ENCODE assay signal across 27 cellular contexts in genomic region chr5:166436857-166437256, GRCh38.
DNase-seq lines count a peak whose midpoint lies in the region; ATAC-seq and TF ChIP-seq lines count a peak whose summit lies in the region.
"Had no signal": no experiment of that assay in that cellular context is flagged by ENCODE, and none has a peak within 500 bp of the region (broad histone marks: within the 10 kb centered on the region; RNA-seq: fewer than 3 reads in every experiment).

No MANE protein-coding gene starts in this region.

- no TSS peak for BruUV-seq in MCF 10A (replicated peaks; lab: Mats Ljungman, UMichigan)
- BruUV-seq in mammary epithelial cell (replicated peaks; lab: Mats Ljungman, UMichigan): no TSS peak

- H3K4me1 ChIP-seq in mammary epithelial cell (ENCODE audit: insufficient read depth, low read length): no peaks in the 10 kb centered on the region
- H3K4me1 ChIP-seq: colonic mucosa, SJSA1, spleen had no signal

- H3K27ac Mint-ChIP-seq in MCF 10A (ENCODE audit: low read depth, unreplicated experiment): no peak overlapping the region
- no peak overlapping the region for H3K27ac Mint-ChIP-seq in activated naive CD4-positive, alpha-beta T cell treated with anti-CD3 and anti-CD28 coated beads, Interleukin-2, amount 50 U/mL, for 72 hours
- H3K27ac Mint-ChIP-seq: activated naive CD8-positive, alpha-beta T cell treated with anti-CD3 and anti-CD28 coated beads, Interleukin-2, amount 10 ng/mL, durations not matched to agents 7 days and 5 days; B cell; endodermal cell; HFFc6 had no signal

- intact Hi-C loops in MCF 10A (cut with micrococcal nuclease) (no loop called here), mammary epithelial cell (cut with micrococcal nuclease) (no loop called here)

- CTCF ChIA-PET in MCF 10A (lab: Yijun Ruan, JAX): no interaction called here
- CTCF ChIA-PET in mammary epithelial cell (lab: Charles Lee; ENCODE audit: low non-redundant PET): no interaction called here

- WGBS in mammary epithelial cell (ENCODE audit: low coverage, missing lambda C conversion rate): 54% methylated on average over 3 of the region's 3 CpGs

- in situ Hi-C loops in mammary epithelial cell (cut with MboI; ENCODE audit: low sequenced_read_pairs in 2 of 2): no loop called here

- POLR2A ChIA-PET in MCF 10A (lab: Yijun Ruan, JAX): interaction anchor here (0.7 kb wide), 1 partner anchor 171 kb away, joined by 3 read pairs; no protein-coding TSS in a partner anchor

- H3K4me1 Mint-ChIP-seq in MCF 10A (ENCODE audit: insufficient read depth, unreplicated experiment): peaks cover 7% of the 10 kb centered on the region
- H3K4me1 Mint-ChIP-seq: activated naive CD8-positive, alpha-beta T cell treated with anti-CD3 and anti-CD28 coated beads, Interleukin-2, amount 10 ng/mL, durations not matched to agents 7 days and 5 days; B cell had no signal

- no peaks in the 10 kb centered on the region for H3K27me3 ChIP-seq in mammary epithelial cell (ENCODE audit: insufficient read depth, low read length)
- H3K27me3 ChIP-seq: colonic mucosa, SJSA1, spleen had no signal

- H3K79me2 ChIP-seq in mammary epithelial cell (ENCODE audit: insufficient read depth, low read length): no peaks in the 10 kb centered on the region

- H3K36me3 ChIP-seq in mammary epithelial cell (ENCODE audit: insufficient read depth, low read length): no peaks in the 10 kb centered on the region
- H3K36me3 ChIP-seq: colonic mucosa, SJSA1, spleen had no signal

- H3K27me3 Mint-ChIP-seq in MCF 10A (ENCODE audit: insufficient read depth, unreplicated experiment): no peaks in the 10 kb centered on the region
- H3K27me3 Mint-ChIP-seq: activated naive CD8-positive, alpha-beta T cell treated with anti-CD3 and anti-CD28 coated beads, Interleukin-2, amount 10 ng/mL, durations not matched to agents 7 days and 5 days; B cell had no signal

- no peak overlapping the region for H3K9ac ChIP-seq in mammary epithelial cell (ENCODE audit: insufficient read depth, low read length)

- H3K36me3 Mint-ChIP-seq in MCF 10A (ENCODE audit: insufficient read depth, unreplicated experiment): no peaks in the 10 kb centered on the region
- H3K36me3 Mint-ChIP-seq in activated naive CD4-positive, alpha-beta T cell treated with anti-CD3 and anti-CD28 coated beads, Interleukin-2, amount 50 U/mL, for 72 hours: peaks cover 0 to 4% of the 10 kb centered on the region in 2 donors
- H3K36me3 Mint-ChIP-seq: activated naive CD8-positive, alpha-beta T cell treated with anti-CD3 and anti-CD28 coated beads, Interleukin-2, amount 10 ng/mL, durations not matched to agents 7 days and 5 days had no signal

- H3K27ac ChIP-seq in mammary epithelial cell (ENCODE audit: insufficient read depth, low read depth, low read length): no peak overlapping the region
- H3K27ac ChIP-seq: colonic mucosa, SJSA1, spleen had no signal

- H4K20me1 ChIP-seq in mammary epithelial cell (ENCODE audit: insufficient read depth, low read length): no peaks in the 10 kb centered on the region

- no peak overlapping the region for H3K4me3 ChIP-seq in mammary epithelial cell (replicated peaks in 1 of 3; ENCODE audit: insufficient read depth in 1 of 3, low read depth in 2 of 3, low read length in 3 of 3)
- H3K4me3 ChIP-seq: colonic mucosa, mucosa of descending colon, SJSA1, spleen had no signal

- no peak for ATAC-seq in activated naive CD4-positive, alpha-beta T cell treated with anti-CD3 and anti-CD28 coated beads, Interleukin-2, amount 50 U/mL, for 72 hours
- ATAC-seq in GM18909 (IDR thresholded peaks at IDR 0.05; ENCODE audit: poor library complexity, unreplicated experiment) (no peak), HG03354 (IDR thresholded peaks at IDR 0.05; ENCODE audit: poor library complexity, severe bottlenecking, unreplicated experiment) (no peak)
- ATAC-seq: left ventricle myocardium superior, mucosa of descending colon had no signal

- peaks cover 5% of the 10 kb centered on the region for H3K9me3 ChIP-seq in mammary epithelial cell (replicated peaks; ENCODE audit: insufficient read depth, low read length)
- H3K9me3 ChIP-seq: colonic mucosa, mucosa of descending colon, SJSA1 had no signal

- H3K4me2 ChIP-seq in mammary epithelial cell (ENCODE audit: insufficient read depth, low read depth, low read length): no peak overlapping the region

- no peak for TF ChIP-seq CTCF in MCF 10A (IDR thresholded peaks at IDR 0.05; ENCODE audit: unreplicated experiment)
- TF ChIP-seq CTCF in mammary epithelial cell (conservative IDR thresholded peaks at IDR 0.05 in 1 of 2, IDR thresholded peaks at IDR 0.05 in 1 of 2; ENCODE audit: extremely low read depth in 1 of 2, insufficient read depth in 1 of 2, low read depth in 1 of 2, low read length in 2 of 2): no peak

- H3K9me3 Mint-ChIP-seq in MCF 10A (ENCODE audit: unreplicated experiment): no peaks in the 10 kb centered on the region
- peaks cover 13 to 15% of the 10 kb centered on the region in 2 donors for H3K9me3 Mint-ChIP-seq in activated naive CD4-positive, alpha-beta T cell treated with anti-CD3 and anti-CD28 coated beads, Interleukin-2, amount 50 U/mL, for 72 hours
- H3K9me3 Mint-ChIP-seq: endodermal cell had no signal

- no peak overlapping the region for H3K4me3 Mint-ChIP-seq in MCF 10A (ENCODE audit: unreplicated experiment)
- H3K4me3 Mint-ChIP-seq: activated naive CD8-positive, alpha-beta T cell treated with anti-CD3 and anti-CD28 coated beads, Interleukin-2, amount 10 ng/mL, durations not matched to agents 7 days and 5 days; B cell; endodermal cell; HFFc6; neural crest cell had no signal

- dilution Hi-C loops in mammary epithelial cell (cut with HindIII; ENCODE audit: low sequenced_read_pairs): no loop called here

- peak; percentile 73 for DNase-seq in MCF 10A (ENCODE audit: unreplicated experiment)
- no peak for DNase-seq in mammary epithelial cell
- DNase-seq in astrocyte of the hippocampus (ENCODE audit: low read depth, low spot score): peak; percentile 69
- peak; percentile 57 for DNase-seq in kidney tubule cell (ENCODE audit: low spot score)
- no peak for DNase-seq in activated naive CD4-positive, alpha-beta T cell treated with anti-CD3 and anti-CD28 coated beads, Interleukin-2, amount 50 U/mL, for 72 hours (ENCODE audit: low spot score in 2 of 2)
- no peak for DNase-seq in NCI-H2171 (lab: John Stamatoyannopoulos, UW)
- DNase-seq: 8988T; activated CD4-positive, alpha-beta T cell treated with anti-CD3 and anti-CD28 coated beads, Interleukin-2, amount 50 U/mL, for 1 hour; activated CD8-positive, alpha-beta memory T cell treated with anti-CD3 and anti-CD28 coated beads, Interleukin-2, amount 50 U/mL, for 48 hours; activated naive CD8-positive, alpha-beta T cell treated with anti-CD3 and anti-CD28 coated beads, Interleukin-2, amount 10 ng/mL, durations not matched to agents 7 days and 5 days; colonic mucosa; endodermal cell; HFFc6; Karpas-422; left ventricle myocardium superior; mucosa of descending colon; NCI-H187; NCI-H345; OCI-M1; spleen; stimulated activated CD4-positive, alpha-beta T cell treated with anti-CD3 and anti-CD28 coated beads, Interleukin-4, amount 100 ng/mL, for 1 hour; stimulated activated naive CD4-positive, alpha-beta T cell treated with Interleukin-2 at 50 U/mL for 16 hours had no signal

- no peak overlapping the region for H2AFZ ChIP-seq in mammary epithelial cell (ENCODE audit: low read depth, low read length)

Comparison
In these comparisons a context has a peak if more than half of its experiments do, and no peak if none do; other contexts are left out.
1. DNase-seq: peak in MCF 10A (single experiment), astrocyte of the hippocampus (single experiment) and kidney tubule cell (single experiment); none in mammary epithelial cell (single experiment), activated naive CD4-positive, alpha-beta T cell treated with anti-CD3 and anti-CD28 coated beads, Interleukin-2, amount 50 U/mL, for 72 hours (0 of 2) and NCI-H2171 (single experiment).